In the genomic region with DNA sequence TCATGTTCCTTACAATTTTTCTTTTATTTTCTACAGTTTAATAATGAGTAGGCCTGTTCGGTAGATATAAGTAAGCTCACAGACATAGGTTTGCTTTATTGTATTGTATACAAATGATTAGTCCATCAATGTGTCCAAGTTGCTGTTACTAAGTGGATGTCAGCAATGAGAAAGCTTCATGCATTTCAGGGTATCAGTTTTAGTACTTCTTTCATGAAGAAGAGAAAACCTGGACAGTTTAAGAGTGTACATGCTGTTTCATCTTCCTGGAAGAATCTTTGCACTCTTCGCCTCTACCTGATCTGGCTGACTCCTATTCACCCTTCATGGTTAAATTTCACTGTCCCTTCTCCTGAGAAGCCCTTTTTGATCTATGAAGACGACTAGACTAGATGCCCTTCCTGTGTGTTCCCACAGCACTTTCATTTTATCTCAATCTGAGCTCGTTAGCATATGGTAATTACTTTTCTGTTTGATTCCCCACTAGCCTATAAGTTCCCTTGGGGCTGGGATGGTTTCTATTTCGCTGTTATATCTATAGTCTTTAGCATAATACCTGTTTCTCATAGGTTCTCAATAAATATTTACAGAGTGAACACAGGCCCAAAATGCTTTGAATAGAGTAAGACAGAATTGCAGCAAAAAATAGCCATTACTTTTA, we compare ENCODE assay signal across 20 cellular contexts.
DNase-seq lines count a peak whose midpoint lies in the region; ATAC-seq and TF ChIP-seq lines count a peak whose summit lies in the region.
"Had no signal": no experiment of that assay in that cellular context is flagged by ENCODE, and none has a peak within 500 bp of the region (broad histone marks: within the 10 kb centered on the region; RNA-seq: fewer than 3 reads in every experiment).

No MANE protein-coding gene starts in this region.

- TF ChIP-seq CTCF in GM12865 (IDR thresholded peaks at IDR 0.05; ENCODE audit: insufficient read depth, low read depth, low read length, missing control alignments), result no peak

- H3K27ac ChIP-seq in SJCRH30, result no peak overlapping the region
- H3K27ac ChIP-seq: gastrocnemius medialis, Peyer's patch, tibial artery had no signal

- H3K4me1 Mint-ChIP-seq in T-cell, result no peaks in the 10 kb centered on the region

- no peak overlapping the region for H3K4me3 ChIP-seq in GM12865 (ENCODE audit: low read depth, low read length)
- H3K4me3 ChIP-seq in SJCRH30, result no peak overlapping the region
- H3K4me3 ChIP-seq: gastrocnemius medialis, K562, Peyer's patch, tibial artery had no signal

- POLR2A ChIA-PET in T-cell (lab: Charles Lee), result no interaction called here

- H3K36me3 Mint-ChIP-seq in T-cell, result no peaks in the 10 kb centered on the region
- H3K36me3 Mint-ChIP-seq: naive thymus-derived CD4-positive, alpha-beta T cell had no signal

- H3K9me3 Mint-ChIP-seq in T-cell, result no peaks in the 10 kb centered on the region

- no peaks in the 10 kb centered on the region for H3K9me3 ChIP-seq in SJCRH30 (replicated peaks)
- H3K9me3 ChIP-seq: gastrocnemius medialis, Peyer's patch, tibial artery had no signal

- H3K36me3 ChIP-seq in SJCRH30, result no peaks in the 10 kb centered on the region
- H3K36me3 ChIP-seq: gastrocnemius medialis, Peyer's patch, tibial artery had no signal

- no peak overlapping the region for H3K4me3 Mint-ChIP-seq in T-cell
- H3K4me3 Mint-ChIP-seq: naive thymus-derived CD4-positive, alpha-beta T cell had no signal

- peaks cover 6 to 10% of the 10 kb centered on the region in 2 donors for H3K27me3 Mint-ChIP-seq in T-cell

- no peaks in the 10 kb centered on the region for H3K27me3 ChIP-seq in SJCRH30
- H3K27me3 ChIP-seq: gastrocnemius medialis, Peyer's patch, tibial artery had no signal

- no peaks in the 10 kb centered on the region for H3K4me1 ChIP-seq in SJCRH30
- H3K4me1 ChIP-seq: gastrocnemius medialis, Peyer's patch had no signal

- no peak overlapping the region for H3K27ac Mint-ChIP-seq in T-cell
- H3K27ac Mint-ChIP-seq: naive thymus-derived CD4-positive, alpha-beta T cell had no signal

- DNase-seq in GM12865 (ENCODE audit: low read depth) (peak; percentile 68), SJCRH30 (no peak), T-cell (no peak), D341Med (ENCODE audit: low spot score) (no peak)
- DNase-seq in effector CD8-positive, alpha-beta T cell (lab: John Stamatoyannopoulos, UW), result no peak
- DNase-seq: amygdala; DND-41; gastrocnemius medialis; GOT3; kidney glomerular epithelial cell; naive thymus-derived CD4-positive, alpha-beta T cell; NCI-H2029 treated with DMSO at 0.1 percent for 48 hours; Peyer's patch; T-helper 9 cell; tibial artery had no signal

- ATAC-seq in GM19324 (IDR thresholded peaks at IDR 0.05; ENCODE audit: low FRiP score, unreplicated experiment), result peak; percentile 85
- peak; percentile 88 for ATAC-seq in HG02588 (IDR thresholded peaks at IDR 0.05; ENCODE audit: unreplicated experiment)
- peak; percentile 81 for ATAC-seq in HG03175 (IDR thresholded peaks at IDR 0.05; ENCODE audit: unreplicated experiment)
- ATAC-seq in T-cell (replicated peaks in 1 of 4), result no peak
- ATAC-seq: gastrocnemius medialis; K562; naive thymus-derived CD4-positive, alpha-beta T cell; sciatic nerve had no signal

- CTCF ChIA-PET in T-cell (lab: Charles Lee), result no interaction called here

Comparison
In these comparisons a context has a peak if more than half of its experiments do, and no peak if none do; other contexts are left out.
1. ATAC-seq: peak in GM19324 (single experiment), HG02588 (single experiment) and HG03175 (single experiment); none in T-cell (0 of 4).